Comparison of ENCODE assay signal across 16 cellular contexts in genomic region chr19:42821306-42821977, GRCh38. TPM values are rescaled to one million over a fixed set of nuclear protein-coding genes. Genes with fewer than 3 reads are reported as not detected.
A peak's percentile ranks its signal among the peaks of the same experiment; 100 is the strongest.
DNase-seq lines count a peak whose midpoint lies in the region; TF ChIP-seq lines count a peak whose summit lies in the region.
"Not testable (repeated sequence)": the region's sequence is repeated elsewhere in the genome, so short reads cannot be mapped to it uniquely, and the experiment has no call there.
"Had no signal": no experiment of that assay in that cellular context is flagged by ENCODE, and none has a peak within 500 bp of the region (broad histone marks: within the 10 kb centered on the region; RNA-seq: fewer than 3 reads in every experiment).

No MANE protein-coding gene starts in this region.

- not testable (repeated sequence) for TF ChIP-seq CTCF in brain (conservative IDR thresholded peaks at IDR 0.05); fibroblast of mammary gland (conservative IDR thresholded peaks at IDR 0.05; ENCODE audit: control insufficient read depth, insufficient read depth, low read depth, low read length)

- peaks cover 11% of the 10 kb centered on the region for H3K27me3 Mint-ChIP-seq in brain

- peak overlapping the region in 2 of 5 experiments; percentile 3 to 42 for H3K4me3 Mint-ChIP-seq in brain

- not testable (repeated sequence) for H3K36me3 Mint-ChIP-seq in brain

- DNase-seq in DMS153 treated with DMSO at 0.1 percent for 48 hours (lab: John Stamatoyannopoulos, UW; ENCODE audit: unreplicated experiment), result peak; percentile 88
- DNase-seq in LHCN-M2 (ENCODE audit: low read depth), result peak; percentile 13
- DNase-seq in NCI-H345 (lab: John Stamatoyannopoulos, UW), result peak; percentile 74
- DNase-seq in SHP77 (lab: John Stamatoyannopoulos, UW), result peak; percentile 20 to 36
- DNase-seq in fibroblast of mammary gland (ENCODE audit: low read depth), result peak; percentile 43
- DNase-seq in medulla oblongata (ENCODE audit: extremely low spot score), result peak; percentile 82

- peaks cover 6 to 90% (median 26%) of the 10 kb centered on the region in 5 experiments for H3K9me3 Mint-ChIP-seq in brain

- H3K27ac Mint-ChIP-seq in brain, result peak overlapping the region in 4 of 5 experiments; percentile 76 to 88 (median 83)

- not testable (repeated sequence) for H3K4me1 Mint-ChIP-seq in brain

- not testable (repeated sequence) for H3K4me3 ChIP-seq in fibroblast of mammary gland (ENCODE audit: control insufficient read depth, low read depth, low read length)

RNA-seq across cellular contexts. Expression of gene PSG8, which starts 56.0 kb away (rescaled TPM):
- not detected in 2 replicates for total RNA-seq in LHCN-M2 (2014; rRNA removed)
- not detected for polyA plus RNA-seq in LHCN-M2 (2012)
- polyA plus RNA-seq in brain (ENCODE audit: insufficient read depth, low read depth, low replicate concordance), result not detected
- total RNA-seq: activated T-helper 1 cell treated with anti-CD3 and anti-CD28 coated beads, Interleukin-12 subunit alpha, Interleukin-12 subunit beta, Interleukin-2, Interleukin-4 antibody, amounts not matched to agents 30 ng/mL and 10 ng/mL and 1 ng/mL, durations not matched to agents 14 hours and 24 hours and 36 hours; CD4-positive, alpha-beta memory T cell; GM12878; lung; Right ventricle myocardium inferior; sciatic nerve; thyroid gland had no signal
- polyA plus RNA-seq: CD4-positive, alpha-beta memory T cell; GM12878; keratinocyte; lung; neural cell had no signal

RNA-seq across cellular contexts. Expression of gene PSG1, which starts 58.1 kb away (rescaled TPM):
- 0.13 and 1.4 TPM in 2 replicates for total RNA-seq in LHCN-M2 (2014; rRNA removed)
- 1.1 TPM for polyA plus RNA-seq in LHCN-M2 (2012)
- not detected for polyA plus RNA-seq in brain (ENCODE audit: insufficient read depth, low read depth, low replicate concordance)
- total RNA-seq: activated T-helper 1 cell treated with anti-CD3 and anti-CD28 coated beads, Interleukin-12 subunit alpha, Interleukin-12 subunit beta, Interleukin-2, Interleukin-4 antibody, amounts not matched to agents 30 ng/mL and 10 ng/mL and 1 ng/mL, durations not matched to agents 14 hours and 24 hours and 36 hours; CD4-positive, alpha-beta memory T cell; GM12878; lung; Right ventricle myocardium inferior; sciatic nerve had no signal
- polyA plus RNA-seq: CD4-positive, alpha-beta memory T cell; GM12878; lung; neural cell had no signal

Comparison
In these comparisons a context has a peak if more than half of its experiments do, and no peak if none do; other contexts are left out.
1. DNase-seq: peak in every context shown above with its lines; median percentile 88 in DMS153 treated with DMSO at 0.1 percent for 48 hours; 82 in medulla oblongata; 74 in NCI-H345; 43 in fibroblast of mammary gland; 28 in SHP77; 13 in LHCN-M2.